ENCODE assay signal across 15 cellular contexts in genomic region chr18:80023173-80023572, GRCh38. TPM values are rescaled to one million over a fixed set of nuclear protein-coding genes. Genes with fewer than 3 reads are reported as not detected.
DNase-seq lines count a peak whose midpoint lies in the region; ATAC-seq, FAIRE-seq and TF ChIP-seq lines count a peak whose summit lies in the region.
"Had no signal": no experiment of that assay in that cellular context is flagged by ENCODE, and none has a peak within 500 bp of the region (broad histone marks: within the 10 kb centered on the region; RNA-seq: fewer than 3 reads in every experiment).

No MANE protein-coding gene starts in this region.

- TF ChIP-seq CTCF in LNCAP (IDR thresholded peaks at IDR 0.05) (peak; percentile 42), K562 (IDR thresholded peaks at IDR 0.05 in 2 of 3, conservative IDR thresholded peaks at IDR 0.05 in 1 of 3; ENCODE audit: insufficient read depth in 2 of 3, low read depth in 1 of 3, low read length in 3 of 3) (peak; percentile 29 to 51 (median 46); a peak in 4 of 6 replicates), osteoblast (IDR thresholded peaks at IDR 0.05; ENCODE audit: extremely low read depth, low read depth, low read length) (peak; percentile 25), adrenal gland (IDR thresholded peaks at IDR 0.05) (no peak)

- no peak for TF ChIP-seq EP300 in K562 (IDR thresholded peaks at IDR 0.05; ENCODE audit: low read length)

- H3K4me1 ChIP-seq in K562 (replicated peaks in 1 of 2; ENCODE audit: control insufficient read depth in 2 of 2, insufficient read depth in 2 of 2, low read length in 2 of 2) (no peaks in the 10 kb centered on the region), osteoblast (ENCODE audit: insufficient read depth, low read length) (peaks cover 8% of the 10 kb centered on the region), adrenal gland (replicated peaks in 1 of 2) (no peaks in the 10 kb centered on the region)
- H3K4me1 ChIP-seq: Caco-2, sigmoid colon, SJSA1 had no signal

- H4K20me1 ChIP-seq in K562 (replicated peaks; ENCODE audit: control insufficient read depth, insufficient read depth, low read length) (no peaks in the 10 kb centered on the region), osteoblast (ENCODE audit: insufficient read depth, low read length) (no peaks in the 10 kb centered on the region)

- H3K9me3 ChIP-seq in K562 (replicated peaks; ENCODE audit: control insufficient read depth, insufficient read depth, low read depth, low read length) (peaks cover 15% of the 10 kb centered on the region), osteoblast (ENCODE audit: low read depth, low read length) (peaks cover 19% of the 10 kb centered on the region), adrenal gland (replicated peaks in 1 of 3) (peaks cover 9 to 55% (median 10%) of the 10 kb centered on the region in 3 donors)
- H3K9me3 ChIP-seq: Caco-2 had no signal

- no peak overlapping the region for H3K9ac ChIP-seq in K562 (ENCODE audit: insufficient read depth in 1 of 2, low read depth in 2 of 2, low read length in 2 of 2)

- BruUV-seq in K562 (replicated peaks; lab: Mats Ljungman, UMichigan), result no TSS peak

- intact Hi-C loops in K562 (cut with micrococcal nuclease), result no loop called here
- intact Hi-C loops in adrenal gland (cut with DNase I), result no loop called here

- H2AFZ ChIP-seq in K562 (ENCODE audit: low read depth, low read length), result no peak overlapping the region
- H2AFZ ChIP-seq in osteoblast (ENCODE audit: low read length), result no peak overlapping the region

- H3K36me3 Mint-ChIP-seq in activated T-cell treated with anti-CD3 and anti-CD28 coated beads, Interleukin-2, amount 50 U/mL, for 24 hours (ENCODE audit: low read depth), result peaks cover 69% of the 10 kb centered on the region

- H3K79me2 ChIP-seq in K562 (ENCODE audit: control insufficient read depth, insufficient read depth, low read length) (no peaks in the 10 kb centered on the region), osteoblast (ENCODE audit: insufficient read depth, low read length) (no peaks in the 10 kb centered on the region)

- no peak for ATAC-seq in K562
- ATAC-seq: activated T-cell treated with anti-CD3 and anti-CD28 coated beads, Interleukin-2, amount 50 U/mL, for 4 hours; effector memory CD8-positive, alpha-beta T cell; left ventricle myocardium superior had no signal

- H3K27me3 Mint-ChIP-seq in activated T-cell treated with anti-CD3 and anti-CD28 coated beads, Interleukin-2, amount 50 U/mL, for 24 hours, result no peaks in the 10 kb centered on the region
- H3K27me3 Mint-ChIP-seq: effector memory CD8-positive, alpha-beta T cell; stimulated activated naive CD8-positive, alpha-beta T cell treated with anti-CD3 and anti-CD28 coated beads, Interleukin-15, Interleukin-2, amounts not matched to agents 100 ng/mL and 50 ng/mL, for 24 hours had no signal

- no peaks in the 10 kb centered on the region for H3K36me3 ChIP-seq in K562 (ENCODE audit: control insufficient read depth, insufficient read depth, low read length)
- no peaks in the 10 kb centered on the region for H3K36me3 ChIP-seq in osteoblast (ENCODE audit: insufficient read depth, low read length)
- H3K36me3 ChIP-seq in adrenal gland (replicated peaks in 1 of 2), result no peaks in the 10 kb centered on the region
- H3K36me3 ChIP-seq: sigmoid colon, SJSA1 had no signal

- CTCF ChIA-PET in K562 (lab: Yijun Ruan, JAX; ENCODE audit: low intra/inter-chr PET ratio), result interaction anchor here (0.9 to 1.5 kb wide), 2 partner anchors 131 to 235 kb away, joined by 3 to 4 read pairs; no protein-coding TSS in a partner anchor

- 70% methylated on average over 4 of the region's 4 CpGs for WGBS in K562 (ENCODE audit: insufficient coverage, low coverage, missing lambda C conversion rate)
- 49 to 58% (median 57%) methylated on average over 4 of the region's 4 CpGs for WGBS in adrenal gland, 4 donors

- no peak overlapping the region for H3K27ac ChIP-seq in K562 (ENCODE audit: extremely low read depth, low read depth, low read length)
- H3K27ac ChIP-seq in osteoblast (ENCODE audit: low read depth, low read length), result no peak overlapping the region
- no peak overlapping the region for H3K27ac ChIP-seq in adrenal gland
- H3K27ac ChIP-seq: sigmoid colon, SJSA1 had no signal

- peaks cover 58% of the 10 kb centered on the region for H3K9me3 Mint-ChIP-seq in activated T-cell treated with anti-CD3 and anti-CD28 coated beads, Interleukin-2, amount 50 U/mL, for 24 hours

- in situ Hi-C loops in K562 (cut with MboI), result no loop called here

- no peak overlapping the region for H3K4me3 Mint-ChIP-seq in activated T-cell treated with anti-CD3 and anti-CD28 coated beads, Interleukin-2, amount 50 U/mL, for 24 hours
- H3K4me3 Mint-ChIP-seq: activated T-cell treated with anti-CD3 and anti-CD28 coated beads, Interleukin-2, amount 50 U/mL, for 4 hours; effector memory CD8-positive, alpha-beta T cell; stimulated activated naive CD8-positive, alpha-beta T cell treated with anti-CD3 and anti-CD28 coated beads, Interleukin-15, Interleukin-2, amounts not matched to agents 100 ng/mL and 50 ng/mL, for 24 hours had no signal

- DNase-seq in activated T-cell treated with anti-CD3 and anti-CD28 coated beads, Interleukin-2, amount 50 U/mL, for 48 hours, result peak; percentile 35 to 39
- no peak for DNase-seq in activated T-cell treated with anti-CD3 and anti-CD28 coated beads, Interleukin-2, amount 50 U/mL, for 24 hours
- DNase-seq in K562 (ENCODE audit: extremely low read depth in 1 of 4, low spot score in 3 of 4) (peak in 3 of 4 experiments; percentile 27 to 53 (median 30)), osteoblast (ENCODE audit: insufficient read length, low spot score, missing footprints) (no peak), adrenal gland (no peak), NCI-H1436 (lab: John Stamatoyannopoulos, UW) (no peak), NCI-H1105 (lab: John Stamatoyannopoulos, UW) (no peak)
- DNase-seq: activated T-cell treated with anti-CD3 and anti-CD28 coated beads, Interleukin-2, amount 50 U/mL, for 4 hours; Caco-2; left ventricle myocardium superior; sigmoid colon had no signal

- POLR2A ChIA-PET in K562 (lab: Yijun Ruan, JAX), result no interaction called here

- no peaks in the 10 kb centered on the region for H3K4me1 Mint-ChIP-seq in activated T-cell treated with anti-CD3 and anti-CD28 coated beads, Interleukin-2, amount 50 U/mL, for 24 hours (ENCODE audit: low read depth)

- H3K27me3 ChIP-seq in K562 (ENCODE audit: control insufficient read depth in 2 of 2, insufficient read depth in 2 of 2, low read length in 2 of 2), result no peaks in the 10 kb centered on the region
- no peaks in the 10 kb centered on the region for H3K27me3 ChIP-seq in osteoblast (ENCODE audit: insufficient read depth, low read length)
- H3K27me3 ChIP-seq in adrenal gland, result no peaks in the 10 kb centered on the region
- H3K27me3 ChIP-seq: sigmoid colon, SJSA1 had no signal

- no peak overlapping the region for H3K27ac Mint-ChIP-seq in activated T-cell treated with anti-CD3 and anti-CD28 coated beads, Interleukin-2, amount 50 U/mL, for 24 hours
- H3K27ac Mint-ChIP-seq: effector memory CD8-positive, alpha-beta T cell; stimulated activated naive CD8-positive, alpha-beta T cell treated with anti-CD3 and anti-CD28 coated beads, Interleukin-15, Interleukin-2, amounts not matched to agents 100 ng/mL and 50 ng/mL, for 24 hours had no signal

- FAIRE-seq in K562 (lab: Jason Lieb, UNC), result no peak

- H3K4me2 ChIP-seq in K562 (ENCODE audit: insufficient read depth, low read length) (no peak overlapping the region), osteoblast (ENCODE audit: insufficient read depth, low read length) (no peak overlapping the region)

- TF ChIP-seq RAD21 in K562 (CRISPR knock-in tag; conservative IDR thresholded peaks at IDR 0.05 in 1 of 2, IDR thresholded peaks at IDR 0.05 in 1 of 2), result peak in 1 of 2 experiments; percentile 42; a peak in 1 of 4 replicates

- TF ChIP-seq POLR2A in K562 (conservative IDR thresholded peaks at IDR 0.05) (no peak), adrenal gland (IDR thresholded peaks at IDR 0.05) (no peak)

- H3K4me3 ChIP-seq in K562 (no peak overlapping the region), osteoblast (ENCODE audit: insufficient read depth, low read length) (no peak overlapping the region), adrenal gland (no peak overlapping the region)
- H3K4me3 ChIP-seq: sigmoid colon, SJSA1 had no signal

- H3K9me1 ChIP-seq in K562 (ENCODE audit: control insufficient read depth, insufficient read depth, low read length), result no peaks in the 10 kb centered on the region

RNA-seq across cellular contexts. Expression of gene RBFA, which starts 11.1 kb away (rescaled TPM):
- 107 and 110 TPM in 2 replicates for total RNA-seq in K562 (2011; cell fraction: chromatin; rRNA removed; ENCODE audit: low replicate concordance)
- 70.8 and 75.5 TPM in 2 replicates for total RNA-seq in K562 (2011; cell fraction: nucleolus; rRNA removed)
- 104 and 112 TPM in 2 replicates for total RNA-seq in K562 (2011; cell fraction: nucleoplasm; rRNA removed)
- 36.7 and 38.9 TPM in 2 replicates for total RNA-seq in K562 (2014; rRNA removed)
- 21.1 and 24.5 TPM in 2 replicates for total RNA-seq in K562 (2014; rRNA removed; fragmentation: Illumina TruSeq; extraction: Trizol)
- total RNA-seq in K562 (2015; rRNA removed; fragmentation: Illumina TruSeq; extraction: Trizol), result 25.8 and 26.7 TPM in 2 replicates
- 28.4 and 28.8 TPM in 2 replicates for total RNA-seq in K562 (2021)
- polyA plus RNA-seq in K562 (2011; rRNA removed), result 24.7 and 28.7 TPM in 2 replicates
- polyA plus RNA-seq in K562 (2011; cell fraction: cytosol; rRNA removed), result 17.9 and 18.9 TPM in 2 replicates
- polyA plus RNA-seq in K562 (2011; cell fraction: nucleus; rRNA removed), result 66.2 and 70.5 TPM in 2 replicates
- 17.3 and 24.4 TPM in 2 replicates for polyA plus RNA-seq in K562 (2012)
- polyA plus RNA-seq in K562 (2014; fragmentation: Illumina TruSeq; extraction: Trizol), result 26.0 and 28.2 TPM in 2 replicates
- 1 to 10 TPM; 3.4 to 4.8 TPM for polyA plus RNA-seq in K562 (2014; fragmentation: Nextera tagmentation; extraction: Ambion mirVana)
- 36.1 and 41.9 TPM in 2 replicates for polyA plus RNA-seq in K562 (2014; rRNA removed)
- polyA minus RNA-seq in K562 (2011; rRNA and poly(A)+ RNA removed), result 25.6 and 29.4 TPM in 2 replicates
- 6.5 and 7.3 TPM in 2 replicates for polyA minus RNA-seq in K562 (2011; cell fraction: cytosol; rRNA and poly(A)+ RNA removed)
- polyA minus RNA-seq in K562 (2011; cell fraction: nucleus; rRNA and poly(A)+ RNA removed), result 46.0 and 59.9 TPM in 2 replicates
- 28.9 and 29.0 TPM in 2 replicates for total RNA-seq in osteoblast
- total RNA-seq in adrenal gland, result 10 to 100 TPM; 25.0 to 45.1 (median 32.7) TPM
- 10 to 100 TPM; 21.2 to 31.9 (median 26.0) TPM for polyA plus RNA-seq in adrenal gland

RNA-seq across cellular contexts. Expression of gene TXNL4A, which starts 34.8 kb away (rescaled TPM):
- total RNA-seq in K562 (2011; cell fraction: chromatin; rRNA removed; ENCODE audit: low replicate concordance), result 25.7 and 39.5 TPM in 2 replicates
- 17.0 and 20.5 TPM in 2 replicates for total RNA-seq in K562 (2011; cell fraction: nucleolus; rRNA removed)
- total RNA-seq in K562 (2011; cell fraction: nucleoplasm; rRNA removed), result 29.1 and 53.2 TPM in 2 replicates
- total RNA-seq in K562 (2014; rRNA removed) (68.7 and 78.9 TPM in 2 replicates), K562 (2014; rRNA removed; fragmentation: Illumina TruSeq; extraction: Trizol) (85.5 and 87.5 TPM in 2 replicates), K562 (2015; rRNA removed; fragmentation: Illumina TruSeq; extraction: Trizol) (86.1 and 98.0 TPM in 2 replicates), K562 (2021) (132 and 139 TPM in 2 replicates), osteoblast (53.6 and 54.6 TPM in 2 replicates), adrenal gland (100 to 1,000 TPM in 3 of 8 donors, 10 to 100 TPM in 5; 26.5 to 148 (median 66.9) TPM)
- polyA plus RNA-seq in K562 (2011; rRNA removed) (105 and 124 TPM in 2 replicates), K562 (2014; fragmentation: Illumina TruSeq; extraction: Trizol) (46.5 and 49.6 TPM in 2 replicates), K562 (2014; fragmentation: Nextera tagmentation; extraction: Ambion mirVana) (10 to 100 TPM; 27.0 to 51.2 TPM), K562 (2014; rRNA removed) (92.3 and 98.7 TPM in 2 replicates), adrenal gland (100 to 1,000 TPM in 1 of 3 donors, 10 to 100 TPM in 2; 79.6 to 128 (median 98.6) TPM)
- polyA plus RNA-seq in K562 (2011; cell fraction: cytosol; rRNA removed), result 110 and 120 TPM in 2 replicates
- polyA plus RNA-seq in K562 (2011; cell fraction: nucleus; rRNA removed), result 47.8 and 53.9 TPM in 2 replicates
- polyA plus RNA-seq in K562 (2012), result 78.8 and 97.0 TPM in 2 replicates
- polyA minus RNA-seq in K562 (2011; rRNA and poly(A)+ RNA removed), result 41.9 and 67.5 TPM in 2 replicates
- 50.7 and 54.0 TPM in 2 replicates for polyA minus RNA-seq in K562 (2011; cell fraction: cytosol; rRNA and poly(A)+ RNA removed)
- 5.0 and 14.0 TPM in 2 replicates for polyA minus RNA-seq in K562 (2011; cell fraction: nucleus; rRNA and poly(A)+ RNA removed)

RNA-seq across cellular contexts. Expression of gene HSBP1L1, which starts 58.7 kb away (rescaled TPM):
- not detected in 2 replicates for total RNA-seq in K562 (2011; cell fraction: chromatin; rRNA removed; ENCODE audit: low replicate concordance)
- total RNA-seq in K562 (2011; cell fraction: nucleolus; rRNA removed), result not detected in 2 replicates
- not detected in 2 replicates for total RNA-seq in K562 (2011; cell fraction: nucleoplasm; rRNA removed)
- total RNA-seq in K562 (2014; rRNA removed), result not detected in 2 replicates
- total RNA-seq in K562 (2014; rRNA removed; fragmentation: Illumina TruSeq; extraction: Trizol), result not detected in 2 replicates
- not detected in 2 replicates for total RNA-seq in K562 (2015; rRNA removed; fragmentation: Illumina TruSeq; extraction: Trizol)
- not detected in 2 replicates for total RNA-seq in K562 (2021)
- not detected in 2 replicates for polyA plus RNA-seq in K562 (2011; rRNA removed)
- not detected in 2 replicates for polyA plus RNA-seq in K562 (2011; cell fraction: cytosol; rRNA removed)
- not detected in 2 replicates for polyA plus RNA-seq in K562 (2011; cell fraction: nucleus; rRNA removed)
- 0.91 and 1.2 TPM in 2 replicates for polyA plus RNA-seq in K562 (2012)
- polyA plus RNA-seq in K562 (2014; fragmentation: Illumina TruSeq; extraction: Trizol), result not detected in 2 replicates
- under 1 TPM; 0.24 to 0.36 TPM for polyA plus RNA-seq in K562 (2014; fragmentation: Nextera tagmentation; extraction: Ambion mirVana)
- polyA plus RNA-seq in K562 (2014; rRNA removed), result not detected in 2 replicates
- not detected in 2 replicates for polyA minus RNA-seq in K562 (2011; rRNA and poly(A)+ RNA removed)
- polyA minus RNA-seq in K562 (2011; cell fraction: cytosol; rRNA and poly(A)+ RNA removed), result not detected in 2 replicates
- polyA minus RNA-seq in K562 (2011; cell fraction: nucleus; rRNA and poly(A)+ RNA removed), result not detected in 2 replicates
- total RNA-seq in osteoblast, result 9.4 and 11.2 TPM in 2 replicates
- 100 to 1,000 TPM in 1 of 8 donors, 10 to 100 TPM in 7; 27.9 to 119 (median 34.4) TPM for total RNA-seq in adrenal gland
- 100 to 1,000 TPM in 1 of 3 donors, 10 to 100 TPM in 2; 17.3 to 182 (median 77.6) TPM for polyA plus RNA-seq in adrenal gland

Comparison
In these comparisons a context has a peak if more than half of its experiments do, and no peak if none do; other contexts are left out.
1. DNase-seq: peak in activated T-cell treated with anti-CD3 and anti-CD28 coated beads, Interleukin-2, amount 50 U/mL, for 48 hours (2 of 2) and K562 (3 of 4); none in activated T-cell treated with anti-CD3 and anti-CD28 coated beads, Interleukin-2, amount 50 U/mL, for 24 hours (single experiment), osteoblast (single experiment), adrenal gland (0 of 7), NCI-H1436 (single experiment) and NCI-H1105 (single experiment).
2. CTCF ChIP-seq: peak in LNCAP (single experiment), K562 (3 of 3) and osteoblast (single experiment); none in adrenal gland (0 of 6).